In genomic region chr21:42836767-42837301, GRCh38 we compare ENCODE assay signal across 3 cellular contexts.
TF ChIP-seq lines count a peak whose summit lies in the region.

No MANE protein-coding gene starts in this region.

TF ChIP-seq in SK-N-SH, 30 proteins besides CTCF, POLR2A, EP300 and RAD21:
- TF ChIP-seq RXRA (IDR thresholded peaks at IDR 0.05; ENCODE audit: borderline replicate concordance, low read depth) (no peak), FOXJ3 (CRISPR knock-in tag; IDR thresholded peaks at IDR 0.05) (no peak), TEAD4 (IDR thresholded peaks at IDR 0.05; ENCODE audit: borderline replicate concordance, insufficient read depth) (no peak), USF2 (IDR thresholded peaks at IDR 0.05; ENCODE audit: borderline replicate concordance, low read depth, low read length) (no peak), GABPA (IDR thresholded peaks at IDR 0.05; ENCODE audit: low read depth) (no peak)
TF ChIP-seq in SK-N-SH: peak in this region for 0.

TF ChIP-seq in SK-N-SH treated with all-trans-retinoic acid at 6 μM for 48 hours, 23 proteins besides CTCF, POLR2A, EP300 and RAD21:
- no peak for TF ChIP-seq GLIS3 (CRISPR knock-in tag; IDR thresholded peaks at IDR 0.05)
- no peak for TF ChIP-seq PPARA (CRISPR knock-in tag; IDR thresholded peaks at IDR 0.05; ENCODE audit: borderline replicate concordance)
- no peak for TF ChIP-seq CREB5 (CRISPR knock-in tag; IDR thresholded peaks at IDR 0.05; ENCODE audit: low read depth)
- no peak for TF ChIP-seq ZNF565 (CRISPR knock-in tag; conservative IDR thresholded peaks at IDR 0.05; ENCODE audit: low read depth)
- TF ChIP-seq ZFP30 (CRISPR knock-in tag; IDR thresholded peaks at IDR 0.05), result no peak
- TF ChIP-seq BACH2 (CRISPR knock-in tag; IDR thresholded peaks at IDR 0.05; ENCODE audit: borderline replicate concordance), result no peak
- TF ChIP-seq OSR1 (CRISPR knock-in tag; IDR thresholded peaks at IDR 0.05), result no peak
- TF ChIP-seq PATZ1 (CRISPR knock-in tag; IDR thresholded peaks at IDR 0.05; ENCODE audit: borderline replicate concordance), result no peak
- TF ChIP-seq ZNF70 (CRISPR knock-in tag; IDR thresholded peaks at IDR 0.05), result no peak
- TF ChIP-seq ISL1 (CRISPR knock-in tag; IDR thresholded peaks at IDR 0.05), result no peak
- TF ChIP-seq ZC3H10 (CRISPR knock-in tag; IDR thresholded peaks at IDR 0.05), result no peak
- no peak for TF ChIP-seq ZNF8 (CRISPR knock-in tag; IDR thresholded peaks at IDR 0.05)
- no peak for TF ChIP-seq TCF4 (CRISPR knock-in tag; IDR thresholded peaks at IDR 0.05; ENCODE audit: borderline replicate concordance)
- no peak for TF ChIP-seq POU6F1 (CRISPR knock-in tag; IDR thresholded peaks at IDR 0.05; ENCODE audit: borderline replicate concordance, low read depth)
TF ChIP-seq in SK-N-SH treated with all-trans-retinoic acid at 6 μM for 48 hours: peak in this region for 0.

TF ChIP-seq in K562, 482 proteins besides CTCF, POLR2A, EP300 and RAD21:
- no peak for TF ChIP-seq PURB (CRISPR knock-in tag; IDR thresholded peaks at IDR 0.05; ENCODE audit: low read depth)
- TF ChIP-seq ZNF644 (tag; IDR thresholded peaks at IDR 0.05; ENCODE audit: low read depth), result no peak
- 0 out of 2 replicates have a peak, but pooled peaks have one; percentile 30 for TF ChIP-seq MYNN (IDR thresholded peaks at IDR 0.05)
- no peak for TF ChIP-seq MYNN (CRISPR knock-in tag; IDR thresholded peaks at IDR 0.05)
- peak; percentile 10 for TF ChIP-seq POLR2B (IDR thresholded peaks at IDR 0.05; ENCODE audit: low read depth, partially characterized antibody)
- TF ChIP-seq SUPT5H (IDR thresholded peaks at IDR 0.05), result peak; percentile 56; the same call in 1 of the 2 replicates
- TF ChIP-seq POLR2AphosphoS2 (IDR thresholded peaks at IDR 0.05; ENCODE audit: low read length), result 0 out of 2 replicates have a peak, but pooled peaks have one; percentile 66
- peak; percentile 28; the same call in 1 of the 2 replicates for TF ChIP-seq POLR2G (IDR thresholded peaks at IDR 0.05; ENCODE audit: low read depth, low read length)
- no peak for TF ChIP-seq HINFP (tag; conservative IDR thresholded peaks at IDR 0.05; ENCODE audit: low read depth)
